Comparison of ENCODE assay signal across 1 cellular context in genomic region chr14:32136027-32136825, GRCh38.
TF ChIP-seq lines count a peak whose summit lies in the region.

No MANE protein-coding gene starts in this region.

TF ChIP-seq in HepG2, 621 proteins besides CTCF, POLR2A, EP300 and RAD21 (continued from another document):
- no peak for TF ChIP-seq ZNF781 (CRISPR knock-in tag; IDR thresholded peaks at IDR 0.05; ENCODE audit: borderline replicate concordance, not compliant biosample characterization)
- no peak for TF ChIP-seq MIER3 (CRISPR knock-in tag; IDR thresholded peaks at IDR 0.05; ENCODE audit: borderline replicate concordance)
- no peak for TF ChIP-seq ZNF362 (CRISPR knock-in tag; IDR thresholded peaks at IDR 0.05; ENCODE audit: borderline replicate concordance)
- TF ChIP-seq ZMAT5 (CRISPR knock-in tag; IDR thresholded peaks at IDR 0.05; ENCODE audit: borderline replicate concordance, low read depth) = no peak
- TF ChIP-seq SKI (IDR thresholded peaks at IDR 0.05; ENCODE audit: partially characterized antibody) = no peak
- no peak for TF ChIP-seq ZNF776 (CRISPR knock-in tag; IDR thresholded peaks at IDR 0.05)
- TF ChIP-seq HOXA3 (CRISPR knock-in tag; IDR thresholded peaks at IDR 0.05) = no peak
- TF ChIP-seq MTF2 (CRISPR knock-in tag; IDR thresholded peaks at IDR 0.05; ENCODE audit: borderline replicate concordance) = no peak
- TF ChIP-seq HOXA7 (CRISPR knock-in tag; IDR thresholded peaks at IDR 0.05) = no peak
- no peak for TF ChIP-seq RNF219 (CRISPR knock-in tag; IDR thresholded peaks at IDR 0.05)
- no peak for TF ChIP-seq ZNF619 (CRISPR knock-in tag; IDR thresholded peaks at IDR 0.05)
- TF ChIP-seq GMEB2 (CRISPR knock-in tag; IDR thresholded peaks at IDR 0.05; ENCODE audit: low read depth) = no peak
- TF ChIP-seq ZNF7 (CRISPR knock-in tag; IDR thresholded peaks at IDR 0.05) = 0 out of 2 replicates have a peak, but pooled peaks have one; percentile 27
